Comparison of ENCODE assay signal across 1 cellular context in the genomic region with DNA sequence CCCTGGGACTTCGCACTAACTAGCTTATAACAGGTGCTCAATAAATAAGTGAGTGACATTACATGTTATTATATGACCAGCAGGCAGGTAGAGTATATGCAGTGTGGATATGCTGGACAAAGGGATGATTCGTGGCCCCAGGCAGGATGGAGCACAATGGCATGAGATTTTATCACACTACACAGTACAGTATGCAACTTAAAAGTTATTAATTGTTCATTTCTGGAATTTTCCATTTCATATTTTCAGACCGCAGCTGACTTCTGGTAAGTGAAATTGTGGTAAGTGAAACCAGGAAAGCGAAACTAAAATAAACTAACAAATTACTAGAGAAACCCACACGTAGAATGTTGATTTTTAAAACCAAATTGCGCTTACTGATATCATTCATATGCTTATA.
A peak's percentile ranks its signal among the peaks of the same experiment; 100 is the strongest.
TF ChIP-seq lines count a peak whose summit lies in the region.

No MANE protein-coding gene starts in this region.

TF ChIP-seq in GM12878, 131 proteins besides CTCF, POLR2A, EP300 and RAD21 (continued from another document):
- TF ChIP-seq MLLT1 (IDR thresholded peaks at IDR 0.05) (no peak), BRCA1 (IDR thresholded peaks at IDR 0.05; ENCODE audit: low read depth, low read length) (no peak), ZBED1 (IDR thresholded peaks at IDR 0.05; ENCODE audit: borderline replicate concordance) (no peak), KLF5 (IDR thresholded peaks at IDR 0.05; ENCODE audit: partially characterized antibody) (no peak), IKZF1 (conservative IDR thresholded peaks at IDR 0.05) (peak; percentile 70; the same call in 1 of the 2 replicates), E4F1 (IDR thresholded peaks at IDR 0.05; ENCODE audit: borderline replicate concordance, partially characterized antibody) (no peak), WRNIP1 (IDR thresholded peaks at IDR 0.05; ENCODE audit: borderline replicate concordance, low read depth, low read length) (no peak), PKNOX1 (IDR thresholded peaks at IDR 0.05) (0 out of 2 replicates have a peak, but pooled peaks have one; percentile 23), EED (IDR thresholded peaks at IDR 0.05; ENCODE audit: low read depth) (0 out of 2 replicates have a peak, but pooled peaks have one; percentile 19), ZNF207 (IDR thresholded peaks at IDR 0.05; ENCODE audit: borderline replicate concordance) (no peak), MXI1 (IDR thresholded peaks at IDR 0.05; ENCODE audit: low read depth, low read length) (no peak), ETV6 (conservative IDR thresholded peaks at IDR 0.05 in 1 of 2, IDR thresholded peaks at IDR 0.05 in 1 of 2; ENCODE audit: borderline replicate concordance in 1 of 2, low read depth in 1 of 2) (peak in 1 of 2 experiments; percentile 48; a peak in 1 of 4 replicates), JUNB (IDR thresholded peaks at IDR 0.05) (peak; percentile 58), FOXK2 (IDR thresholded peaks at IDR 0.05) (no peak), BHLHE40 (IDR thresholded peaks at IDR 0.05; ENCODE audit: borderline replicate concordance in 1 of 2, low read depth in 2 of 2, low read length in 1 of 2) (0 out of 4 replicates have a peak, but pooled peaks of 1 of the 2 experiments have one; percentile 23), EGR1 (IDR thresholded peaks at IDR 0.05; ENCODE audit: borderline replicate concordance in 1 of 2, low read depth in 2 of 2, low read length in 2 of 2) (no peak), RUNX3 (IDR thresholded peaks at IDR 0.05; ENCODE audit: low read length) (peak; percentile 91), JUND (IDR thresholded peaks at IDR 0.05; ENCODE audit: low read depth, low read length) (no peak), BMI1 (IDR thresholded peaks at IDR 0.05; ENCODE audit: borderline replicate concordance) (no peak), RELB (IDR thresholded peaks at IDR 0.05; ENCODE audit: low read depth) (peak; percentile 43; the same call in 1 of the 2 replicates), TBL1XR1 (IDR thresholded peaks at IDR 0.05; ENCODE audit: low read depth, low read length) (no peak), CBFB (IDR thresholded peaks at IDR 0.05; ENCODE audit: low read depth) (0 out of 2 replicates have a peak, but pooled peaks have one; percentile 29), MEF2B (IDR thresholded peaks at IDR 0.05; ENCODE audit: partially characterized antibody, poor library complexity, severe bottlenecking) (no peak), MTA2 (IDR thresholded peaks at IDR 0.05; ENCODE audit: low read depth) (peak; percentile 55; the same call in 1 of the 2 replicates), DPF2 (IDR thresholded peaks at IDR 0.05) (no peak)
- TF ChIP-seq, protein P1, sequence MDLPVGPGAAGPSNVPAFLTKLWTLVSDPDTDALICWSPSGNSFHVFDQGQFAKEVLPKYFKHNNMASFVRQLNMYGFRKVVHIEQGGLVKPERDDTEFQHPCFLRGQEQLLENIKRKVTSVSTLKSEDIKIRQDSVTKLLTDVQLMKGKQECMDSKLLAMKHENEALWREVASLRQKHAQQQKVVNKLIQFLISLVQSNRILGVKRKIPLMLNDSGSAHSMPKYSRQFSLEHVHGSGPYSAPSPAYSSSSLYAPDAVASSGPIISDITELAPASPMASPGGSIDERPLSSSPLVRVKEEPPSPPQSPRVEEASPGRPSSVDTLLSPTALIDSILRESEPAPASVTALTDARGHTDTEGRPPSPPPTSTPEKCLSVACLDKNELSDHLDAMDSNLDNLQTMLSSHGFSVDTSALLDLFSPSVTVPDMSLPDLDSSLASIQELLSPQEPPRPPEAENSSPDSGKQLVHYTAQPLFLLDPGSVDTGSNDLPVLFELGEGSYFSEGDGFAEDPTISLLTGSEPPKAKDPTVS (IDR thresholded peaks at IDR 0.05; ENCODE audit: low read depth, low read length): 0 out of 2 replicates have a peak, but pooled peaks have one; percentile 23
TF ChIP-seq in GM12878: peak in this region for 14.
